Comparison of ENCODE assay signal across 8 cellular contexts in genomic region chr9:36148652-36149051, GRCh38. TPM values are rescaled to one million over a fixed set of nuclear protein-coding genes. Genes with fewer than 3 reads are reported as not detected.
DNase-seq lines count a peak whose midpoint lies in the region; FAIRE-seq and TF ChIP-seq lines count a peak whose summit lies in the region.

No MANE protein-coding gene starts in this region.

- peak overlapping the region in 1 of 2 donors; percentile 64 for H3K9ac ChIP-seq in colonic mucosa (ENCODE audit: low read depth in 2 of 2, low read length in 2 of 2)
- H3K9ac ChIP-seq in endodermal cell (ENCODE audit: extremely low read depth, low read length, poor library complexity, severe bottlenecking) = no peak overlapping the region

- FAIRE-seq in GM18507 (lab: Jason Lieb, UNC) = peak; percentile 86

- H3K4me1 ChIP-seq in colonic mucosa (peaks cover 4% of the 10 kb centered on the region), endodermal cell (ENCODE audit: control insufficient read depth, insufficient read depth, low read length) (no peaks in the 10 kb centered on the region)

- H3K9me3 ChIP-seq in colonic mucosa (no peaks in the 10 kb centered on the region), endodermal cell (ENCODE audit: control insufficient read depth, low read length) (peaks cover 18% of the 10 kb centered on the region)

- peaks cover 61% of the 10 kb centered on the region for H3K36me3 Mint-ChIP-seq in endodermal cell (ENCODE audit: low read depth)

- H3K27ac Mint-ChIP-seq in endodermal cell = no peak overlapping the region

- H3K27ac ChIP-seq in colonic mucosa (peak overlapping the region; percentile 77), endodermal cell (ENCODE audit: low read depth, low read length) (no peak overlapping the region)

- H3K4me3 ChIP-seq in colonic mucosa = no peak overlapping the region
- H3K4me3 ChIP-seq in endodermal cell (ENCODE audit: low read length) = no peak overlapping the region

- 93 to 95% methylated on average over 7 to 8 of the region's 8 CpGs for WGBS in endodermal cell (ENCODE audit: insufficient coverage in 1 of 2, insufficient read length in 1 of 2), 2 experiments

- no peaks in the 10 kb centered on the region for H3K36me3 ChIP-seq in colonic mucosa
- H3K36me3 ChIP-seq in endodermal cell (ENCODE audit: control insufficient read depth, insufficient read depth, low read length) = peaks cover 85% of the 10 kb centered on the region

- H3K27me3 Mint-ChIP-seq in endodermal cell (ENCODE audit: insufficient read depth) = peaks cover 2% of the 10 kb centered on the region

- H3K4me3 Mint-ChIP-seq in endodermal cell = no peak overlapping the region

- peaks cover 12% of the 10 kb centered on the region for H3K9me3 Mint-ChIP-seq in endodermal cell

- DNase-seq in GM18507 (ENCODE audit: extremely low spot score, insufficient read length, low read depth) (peak; percentile 72), HT1080 (ENCODE audit: low read depth) (peak; percentile 98), colonic mucosa (peak; percentile 86), mesenteric fat pad (ENCODE audit: low spot score) (peak; percentile 98), HuH-7.5 (ENCODE audit: low spot score) (no peak), endodermal cell (no peak)
- DNase-seq in activated CD4-positive, alpha-beta T cell treated with anti-CD3 and anti-CD28 coated beads, Interleukin-2, amount 50 U/mL, for 4 hours = peak; percentile 64 to 67
- DNase-seq in stimulated activated CD8-positive, alpha-beta memory T cell treated with anti-CD3 and anti-CD28 coated beads, Interleukin-4, amount 100 ng/mL, for 48 hours = peak; percentile 88

- no peaks in the 10 kb centered on the region for H3K27me3 ChIP-seq in colonic mucosa
- H3K27me3 ChIP-seq in endodermal cell (ENCODE audit: control insufficient read depth, insufficient read depth, low read length, poor library complexity, severe bottlenecking) = no peaks in the 10 kb centered on the region

- no peak for TF ChIP-seq CTCF in colonic mucosa (IDR thresholded peaks at IDR 0.05)
- TF ChIP-seq CTCF in endodermal cell (conservative IDR thresholded peaks at IDR 0.05) = no peak

- intact Hi-C loops in colonic mucosa (cut with DNase I) = no loop called here

- H3K4me1 Mint-ChIP-seq in endodermal cell = no peaks in the 10 kb centered on the region

RNA-seq across cellular contexts. Expression of gene GLIPR2, which starts 12.1 kb away (rescaled TPM):
- total RNA-seq in HT1080 (2014; rRNA removed; shearing (Covaris generic)) = 2.6 and 3.7 TPM in 2 replicates
- 3.4 and 3.8 TPM in 2 replicates for polyA plus RNA-seq in HT1080 (2015; cell fraction: cytosol; rRNA removed)
- polyA plus RNA-seq in HT1080 (2015; cell fraction: nucleus; rRNA removed) = 2.3 and 2.4 TPM in 2 replicates
- total RNA-seq in colonic mucosa (10 to 100 TPM; 33.1 to 44.9 TPM), mesenteric fat pad (81.7 TPM), endodermal cell (10 to 100 TPM; 38.6 to 54.2 TPM)
- polyA plus RNA-seq in endodermal cell (2013, experiment 1 of 2) = 26.4 TPM
- polyA plus RNA-seq in endodermal cell (2013, experiment 2 of 2) = 34.6 TPM

RNA-seq across cellular contexts. Expression of gene CCIN, which starts 20.5 kb away (rescaled TPM):
- total RNA-seq in HT1080 (2014; rRNA removed; shearing (Covaris generic)) = 0.03 TPM in 1 of 2 replicates, not detected in the other
- 0.05 TPM in 1 of 2 replicates, not detected in the other for polyA plus RNA-seq in HT1080 (2015; cell fraction: cytosol; rRNA removed)
- not detected in 2 replicates for polyA plus RNA-seq in HT1080 (2015; cell fraction: nucleus; rRNA removed)
- under 1 TPM in 1 of 2 donors, not detected in 1; 0.32 TPM for total RNA-seq in colonic mucosa
- total RNA-seq in mesenteric fat pad = 0.87 TPM
- total RNA-seq in endodermal cell = under 1 TPM; 0.18 to 0.35 TPM
- not detected for polyA plus RNA-seq in endodermal cell (2013, experiment 1 of 2)
- polyA plus RNA-seq in endodermal cell (2013, experiment 2 of 2) = not detected

RNA-seq across cellular contexts. Expression of gene CLTA, which starts 42.1 kb away (rescaled TPM):
- total RNA-seq in HT1080 (2014; rRNA removed; shearing (Covaris generic)) = 437 and 448 TPM in 2 replicates
- polyA plus RNA-seq in HT1080 (2015; cell fraction: cytosol; rRNA removed) = 323 and 333 TPM in 2 replicates
- polyA plus RNA-seq in HT1080 (2015; cell fraction: nucleus; rRNA removed) = 115 and 142 TPM in 2 replicates
- total RNA-seq in colonic mucosa (100 to 1,000 TPM; 210 to 312 TPM), mesenteric fat pad (190 TPM), endodermal cell (100 to 1,000 TPM; 221 to 240 TPM)
- polyA plus RNA-seq in endodermal cell (2013, experiment 1 of 2) = 227 TPM
- polyA plus RNA-seq in endodermal cell (2013, experiment 2 of 2) = 229 TPM

Comparison
In these comparisons a context has a peak if more than half of its experiments do, and no peak if none do; other contexts are left out.
1. DNase-seq: peak in GM18507 (single experiment), HT1080 (single experiment), activated CD4-positive, alpha-beta T cell treated with anti-CD3 and anti-CD28 coated beads, Interleukin-2, amount 50 U/mL, for 4 hours (2 of 2), colonic mucosa (single experiment), mesenteric fat pad (single experiment) and stimulated activated CD8-positive, alpha-beta memory T cell treated with anti-CD3 and anti-CD28 coated beads, Interleukin-4, amount 100 ng/mL, for 48 hours (single experiment); none in HuH-7.5 (single experiment) and endodermal cell (single experiment).